In the genomic region with DNA sequence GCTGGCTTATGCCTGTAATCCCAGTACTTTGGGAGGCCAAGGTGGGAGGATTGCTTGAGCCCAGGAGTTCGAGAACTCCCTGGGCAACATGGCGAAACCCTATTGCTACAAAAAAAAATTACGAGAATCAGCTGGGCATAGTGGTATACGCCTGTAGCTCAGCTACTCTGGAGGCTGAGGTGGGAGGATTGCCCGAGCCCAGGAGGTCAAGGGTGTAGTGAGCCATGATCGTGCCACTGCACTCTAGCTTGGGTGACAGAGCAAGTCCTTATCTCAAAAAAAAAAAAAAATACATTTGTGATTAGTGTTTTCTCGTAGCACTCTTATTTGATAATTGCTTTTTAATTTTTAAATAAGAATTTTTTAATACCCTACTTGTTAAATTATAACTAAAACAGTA, we compare ENCODE assay signal across 14 cellular contexts. TPM values are rescaled to one million over a fixed set of nuclear protein-coding genes. Genes with fewer than 3 reads are reported as not detected.
DNase-seq lines count a peak whose midpoint lies in the region; ATAC-seq and TF ChIP-seq lines count a peak whose summit lies in the region.
"Had no signal": no experiment of that assay in that cellular context is flagged by ENCODE, and none has a peak within 500 bp of the region (broad histone marks: within the 10 kb centered on the region; RNA-seq: fewer than 3 reads in every experiment).

No MANE protein-coding gene starts in this region.

- H3K27me3 Mint-ChIP-seq in activated naive CD4-positive, alpha-beta T cell treated with anti-CD3 and anti-CD28 coated beads, Interleukin-2, amount 50 U/mL, for 24 hours, result no peaks in the 10 kb centered on the region
- no peaks in the 10 kb centered on the region for H3K27me3 Mint-ChIP-seq in T-helper 17 cell
- H3K27me3 Mint-ChIP-seq in naive thymus-derived CD4-positive, alpha-beta T cell, result no peaks in the 10 kb centered on the region
- H3K27me3 Mint-ChIP-seq: activated CD4-positive, alpha-beta T cell treated with anti-CD3 and anti-CD28 coated beads for 36 hours; activated CD8-positive, alpha-beta memory T cell treated with anti-CD3 and anti-CD28 coated beads, Interleukin-2, amount 10 ng/mL, durations not matched to agents 7 days and 5 days had no signal

- TF ChIP-seq POLR2A in thyroid gland (IDR thresholded peaks at IDR 0.05), result no peak

- CTCF ChIA-PET in naive thymus-derived CD4-positive, alpha-beta T cell (lab: Charles Lee), result no interaction called here

- intact Hi-C loops in naive thymus-derived CD4-positive, alpha-beta T cell (cut with micrococcal nuclease), result no loop called here
- intact Hi-C loops in thyroid gland (cut with DNase I), result no loop called here

- no peaks in the 10 kb centered on the region for H3K27me3 ChIP-seq in naive thymus-derived CD4-positive, alpha-beta T cell (ENCODE audit: control insufficient read depth in 2 of 2, insufficient read depth in 2 of 2, low read length in 2 of 2)
- H3K27me3 ChIP-seq in thyroid gland, result no peaks in the 10 kb centered on the region

- no peak overlapping the region for H3K4me3 Mint-ChIP-seq in activated naive CD4-positive, alpha-beta T cell treated with anti-CD3 and anti-CD28 coated beads, Interleukin-2, amount 50 U/mL, for 24 hours
- H3K4me3 Mint-ChIP-seq in T-helper 17 cell, result no peak overlapping the region
- peak overlapping the region in 2 of 10 donors; percentile 16 to 49 for H3K4me3 Mint-ChIP-seq in naive thymus-derived CD4-positive, alpha-beta T cell
- H3K4me3 Mint-ChIP-seq: activated CD4-positive, alpha-beta T cell treated with anti-CD3 and anti-CD28 coated beads for 36 hours; activated CD8-positive, alpha-beta memory T cell treated with anti-CD3 and anti-CD28 coated beads, Interleukin-2, amount 10 ng/mL, durations not matched to agents 7 days and 5 days had no signal

- peaks cover 0 to 5% (median 4%) of the 10 kb centered on the region in 3 experiments for H3K36me3 ChIP-seq in naive thymus-derived CD4-positive, alpha-beta T cell (ENCODE audit: control insufficient read depth in 2 of 3, insufficient read depth in 3 of 3, low read length in 3 of 3)
- no peaks in the 10 kb centered on the region for H3K36me3 ChIP-seq in thyroid gland

- H3K27ac ChIP-seq in naive thymus-derived CD4-positive, alpha-beta T cell (ENCODE audit: low read depth, low read length), result no peak overlapping the region
- peak overlapping the region; percentile 48 to 79 (median 61) for H3K27ac ChIP-seq in thyroid gland

- ATAC-seq in activated naive CD4-positive, alpha-beta T cell treated with anti-CD3 and anti-CD28 coated beads, Interleukin-2, amount 50 U/mL, for 72 hours, result no peak
- ATAC-seq in T-helper 17 cell (no peak), HG03378 (IDR thresholded peaks at IDR 0.05; ENCODE audit: unreplicated experiment) (no peak)
- no peak for ATAC-seq in naive thymus-derived CD4-positive, alpha-beta T cell
- ATAC-seq: activated CD4-positive, alpha-beta T cell treated with anti-CD3 and anti-CD28 coated beads for 36 hours; activated CD8-positive, alpha-beta memory T cell treated with anti-CD3 and anti-CD28 coated beads, Interleukin-2, amount 10 ng/mL, durations not matched to agents 7 days and 5 days had no signal

- POLR2A ChIA-PET in naive thymus-derived CD4-positive, alpha-beta T cell (lab: Charles Lee), result interaction anchor here (0.5 kb wide), 1 partner anchor 17 kb away, joined by 3 read pairs; no protein-coding TSS in a partner anchor

- no peak for DNase-seq in activated naive CD4-positive, alpha-beta T cell treated with anti-CD3 and anti-CD28 coated beads, Interleukin-2, amount 50 U/mL, for 72 hours (ENCODE audit: low spot score in 2 of 2)
- DNase-seq in T-helper 17 cell (no peak), thyroid gland (no peak), GM19238 (ENCODE audit: insufficient read length, low spot score) (no peak), HuH-7 (ENCODE audit: low spot score) (no peak)
- DNase-seq in naive thymus-derived CD4-positive, alpha-beta T cell, result no peak
- DNase-seq: ACHN; activated CD4-positive, alpha-beta T cell treated with anti-CD3 and anti-CD28 coated beads for 36 hours; activated CD8-positive, alpha-beta memory T cell treated with anti-CD3 and anti-CD28 coated beads, Interleukin-2, amount 10 ng/mL, durations not matched to agents 7 days and 5 days; activated effector memory CD4-positive, alpha-beta T cell treated with anti-CD3 and anti-CD28 coated beads, Interleukin-2, amount 50 U/mL, for 16 hours; NCI-H1417 treated with DMSO at 0.1 percent for 48 hours; stimulated activated CD4-positive, alpha-beta T cell treated with anti-CD3 and anti-CD28 coated beads, Interleukin-4, amount 100 ng/mL, for 24 hours had no signal

- H3K4me3 ChIP-seq in naive thymus-derived CD4-positive, alpha-beta T cell (ENCODE audit: low read length), result no peak overlapping the region
- H3K4me3 ChIP-seq in thyroid gland (replicated peaks in 1 of 3), result no peak overlapping the region

- peaks cover 91% of the 10 kb centered on the region for H3K4me1 Mint-ChIP-seq in activated naive CD4-positive, alpha-beta T cell treated with anti-CD3 and anti-CD28 coated beads, Interleukin-2, amount 50 U/mL, for 24 hours
- H3K4me1 Mint-ChIP-seq in T-helper 17 cell, result peaks cover 57% of the 10 kb centered on the region
- H3K4me1 Mint-ChIP-seq in naive thymus-derived CD4-positive, alpha-beta T cell, result peaks cover 62 to 97% (median 85%) of the 10 kb centered on the region in 7 donors

- H3K27ac Mint-ChIP-seq in activated naive CD4-positive, alpha-beta T cell treated with anti-CD3 and anti-CD28 coated beads, Interleukin-2, amount 50 U/mL, for 24 hours, result peak overlapping the region; percentile 25
- no peak overlapping the region for H3K27ac Mint-ChIP-seq in activated naive CD4-positive, alpha-beta T cell treated with anti-CD3 and anti-CD28 coated beads, Interleukin-2, amount 50 U/mL, for 72 hours
- peak overlapping the region; percentile 81 for H3K27ac Mint-ChIP-seq in T-helper 17 cell
- peak overlapping the region in 6 of 9 donors; percentile 5 to 69 (median 36) for H3K27ac Mint-ChIP-seq in naive thymus-derived CD4-positive, alpha-beta T cell
- H3K27ac Mint-ChIP-seq: activated CD8-positive, alpha-beta memory T cell treated with anti-CD3 and anti-CD28 coated beads, Interleukin-2, amount 10 ng/mL, durations not matched to agents 7 days and 5 days had no signal

- H3K4me1 ChIP-seq in naive thymus-derived CD4-positive, alpha-beta T cell (ENCODE audit: control insufficient read depth in 2 of 2, insufficient read depth in 2 of 2, low read length in 2 of 2), result peaks cover 26 to 43% of the 10 kb centered on the region in 2 donors
- H3K4me1 ChIP-seq in thyroid gland, result peaks cover 52 to 58% of the 10 kb centered on the region in 2 donors

- H3K9me3 Mint-ChIP-seq in activated naive CD4-positive, alpha-beta T cell treated with anti-CD3 and anti-CD28 coated beads, Interleukin-2, amount 50 U/mL, for 24 hours, result no peaks in the 10 kb centered on the region
- H3K9me3 Mint-ChIP-seq in activated naive CD4-positive, alpha-beta T cell treated with anti-CD3 and anti-CD28 coated beads, Interleukin-2, amount 50 U/mL, for 72 hours, result no peaks in the 10 kb centered on the region
- no peaks in the 10 kb centered on the region for H3K9me3 Mint-ChIP-seq in naive thymus-derived CD4-positive, alpha-beta T cell

- 88 to 92% methylated on average over 7 of the region's 7 CpGs for WGBS in thyroid gland, 2 donors

- H3K9me3 ChIP-seq in T-helper 17 cell (ENCODE audit: control insufficient read depth, low read length, poor library complexity, severe bottlenecking), result no peaks in the 10 kb centered on the region
- no peaks in the 10 kb centered on the region for H3K9me3 ChIP-seq in naive thymus-derived CD4-positive, alpha-beta T cell (ENCODE audit: control insufficient read depth in 2 of 3, low read length in 3 of 3)
- H3K9me3 ChIP-seq in thyroid gland, result no peaks in the 10 kb centered on the region

- no peak for TF ChIP-seq CTCF in thyroid gland (IDR thresholded peaks at IDR 0.05)

- H3K36me3 Mint-ChIP-seq in activated naive CD4-positive, alpha-beta T cell treated with anti-CD3 and anti-CD28 coated beads, Interleukin-2, amount 50 U/mL, for 24 hours, result peaks cover 8% of the 10 kb centered on the region
- H3K36me3 Mint-ChIP-seq in activated naive CD4-positive, alpha-beta T cell treated with anti-CD3 and anti-CD28 coated beads, Interleukin-2, amount 50 U/mL, for 72 hours, result peaks cover 6 to 8% of the 10 kb centered on the region in 2 donors
- peaks cover 2% of the 10 kb centered on the region for H3K36me3 Mint-ChIP-seq in T-helper 17 cell (ENCODE audit: low read depth)
- peaks cover 0 to 16% (median 0%) of the 10 kb centered on the region in 5 donors for H3K36me3 Mint-ChIP-seq in naive thymus-derived CD4-positive, alpha-beta T cell

RNA-seq across cellular contexts. Expression of a gene that starts 18.4 kb away (rescaled TPM):
- total RNA-seq in activated naive CD4-positive, alpha-beta T cell treated with anti-CD3 and anti-CD28 coated beads, Interleukin-2, amount 50 U/mL, for 72 hours, result 10 to 100 TPM; 69.1 to 71.7 TPM
- total RNA-seq in T-helper 17 cell (10 to 100 TPM; 51.9 to 56.3 TPM), thyroid gland (10 to 100 TPM; 40.7 to 71.5 (median 51.0) TPM)
- 10 to 100 TPM; 64.1 to 79.8 (median 69.5) TPM for total RNA-seq in naive thymus-derived CD4-positive, alpha-beta T cell
- polyA plus RNA-seq in naive thymus-derived CD4-positive, alpha-beta T cell, result 10 to 100 TPM; 17.6 to 18.0 TPM

RNA-seq across cellular contexts. Expression of a gene that starts 51.0 kb away (rescaled TPM):
- total RNA-seq in activated naive CD4-positive, alpha-beta T cell treated with anti-CD3 and anti-CD28 coated beads, Interleukin-2, amount 50 U/mL, for 72 hours, result 1 to 10 TPM; 1.6 to 5.1 TPM
- total RNA-seq in T-helper 17 cell (1 to 10 TPM; 1.1 to 2.0 TPM), thyroid gland (10 to 100 TPM in 1 of 4 donors, 1 to 10 TPM in 3; 7.0 to 15.0 (median 9.1) TPM)
- 1 to 10 TPM; 1.4 to 7.3 (median 3.1) TPM for total RNA-seq in naive thymus-derived CD4-positive, alpha-beta T cell
- polyA plus RNA-seq in naive thymus-derived CD4-positive, alpha-beta T cell, result 10 to 100 TPM in 1 of 2 donors, 1 to 10 TPM in 1; 6.2 to 10.1 TPM

Comparison
In these comparisons a context has a peak if more than half of its experiments do, and no peak if none do; other contexts are left out.
1. H3K27ac Mint-ChIP-seq: peak in activated naive CD4-positive, alpha-beta T cell treated with anti-CD3 and anti-CD28 coated beads, Interleukin-2, amount 50 U/mL, for 24 hours (single experiment), T-helper 17 cell (single experiment) and naive thymus-derived CD4-positive, alpha-beta T cell (6 of 9); none in activated naive CD4-positive, alpha-beta T cell treated with anti-CD3 and anti-CD28 coated beads, Interleukin-2, amount 50 U/mL, for 72 hours (0 of 2).